ENCODE assay signal across 12 cellular contexts in the genomic region with DNA sequence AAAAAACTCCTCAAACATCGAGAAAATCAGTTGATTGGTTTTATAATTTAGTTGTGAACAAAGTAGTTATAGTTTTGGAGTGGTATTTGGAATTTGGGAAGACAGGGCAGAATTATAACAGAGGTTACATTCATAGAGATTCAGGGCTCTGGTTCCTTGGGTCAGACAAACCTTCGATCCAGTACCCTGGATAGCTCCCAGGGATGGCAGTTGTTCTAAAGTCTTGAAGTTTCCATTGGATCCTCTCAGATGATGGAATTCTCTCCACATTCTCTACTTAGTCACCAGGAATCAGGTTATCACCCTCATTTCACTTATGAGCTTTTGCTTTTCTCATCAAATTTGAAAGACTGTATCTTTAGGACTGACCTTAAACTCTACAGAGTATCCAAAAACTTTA.
DNase-seq lines count a peak whose midpoint lies in the region; ATAC-seq, FAIRE-seq and TF ChIP-seq lines count a peak whose summit lies in the region.
"Had no signal": no experiment of that assay in that cellular context is flagged by ENCODE, and none has a peak within 500 bp of the region (broad histone marks: within the 10 kb centered on the region; RNA-seq: fewer than 3 reads in every experiment).

No MANE protein-coding gene starts in this region.

- H2AFZ ChIP-seq in astrocyte (ENCODE audit: low read depth, low read length) = no peak overlapping the region
- no peak overlapping the region for H2AFZ ChIP-seq in MM.1S (ENCODE audit: low read length)

- ATAC-seq in GM21717 (IDR thresholded peaks at IDR 0.05; ENCODE audit: unreplicated experiment) (no peak), HG02678 (IDR thresholded peaks at IDR 0.05; ENCODE audit: unreplicated experiment) (no peak)
- ATAC-seq: K562, Panc1 had no signal

- H3K4me1 ChIP-seq in astrocyte (ENCODE audit: insufficient read depth, low read length) (no peaks in the 10 kb centered on the region), MM.1S (ENCODE audit: low read length) (no peaks in the 10 kb centered on the region)

- H3K79me2 ChIP-seq in astrocyte (ENCODE audit: insufficient read depth, low read length) = no peaks in the 10 kb centered on the region
- no peaks in the 10 kb centered on the region for H3K79me2 ChIP-seq in MM.1S (ENCODE audit: low read length)

- H3K27ac ChIP-seq in astrocyte (ENCODE audit: low read depth, low read length) = no peak overlapping the region
- no peak overlapping the region for H3K27ac ChIP-seq in MM.1S (ENCODE audit: low read length)
- H3K27ac ChIP-seq: thoracic aorta had no signal

- no peak overlapping the region for H3K27ac Mint-ChIP-seq in astrocyte (ENCODE audit: unreplicated experiment)

- no peak overlapping the region for H3K9ac ChIP-seq in astrocyte (ENCODE audit: low read length)
- no peak overlapping the region for H3K9ac ChIP-seq in MM.1S (ENCODE audit: low read length)

- H4K20me1 ChIP-seq in astrocyte (ENCODE audit: insufficient read depth, low read length) (no peaks in the 10 kb centered on the region), MM.1S (ENCODE audit: insufficient read depth, low read length) (no peaks in the 10 kb centered on the region)

- H3K4me3 Mint-ChIP-seq in astrocyte (ENCODE audit: unreplicated experiment) = no peak overlapping the region

- TF ChIP-seq CTCF in astrocyte (IDR thresholded peaks at IDR 0.05; ENCODE audit: insufficient read depth, low read depth, low read length) (no peak), MM.1S (IDR thresholded peaks at IDR 0.05; ENCODE audit: low read length) (no peak)

- H3K36me3 Mint-ChIP-seq in astrocyte (ENCODE audit: low read depth, unreplicated experiment) = no peaks in the 10 kb centered on the region

- no peaks in the 10 kb centered on the region for H3K9me2 ChIP-seq in MM.1S (replicated peaks; ENCODE audit: insufficient read depth, low read length)

- H3K27me3 Mint-ChIP-seq in astrocyte (ENCODE audit: low read depth, unreplicated experiment) = no peaks in the 10 kb centered on the region

- no peaks in the 10 kb centered on the region for H3F3A ChIP-seq in MM.1S (ENCODE audit: insufficient read depth, low read length)

- H3K4me2 ChIP-seq in astrocyte (ENCODE audit: low read length) (no peak overlapping the region), MM.1S (ENCODE audit: low read depth, low read length) (no peak overlapping the region)

- H3K27me3 ChIP-seq in astrocyte (ENCODE audit: insufficient read depth, low read length) (no peaks in the 10 kb centered on the region), MM.1S (replicated peaks; ENCODE audit: insufficient read depth, low read length) (no peaks in the 10 kb centered on the region)

- H3K4me3 ChIP-seq in astrocyte (ENCODE audit: insufficient read depth, low read depth, low read length) (no peak overlapping the region), skeletal muscle cell (ENCODE audit: low read depth, low read length) (no peak overlapping the region), MM.1S (ENCODE audit: low read length) (no peak overlapping the region)
- H3K4me3 ChIP-seq: K562, thoracic aorta had no signal

- no peaks in the 10 kb centered on the region for H3K4me1 Mint-ChIP-seq in astrocyte (ENCODE audit: low read depth, unreplicated experiment)

- H3K9me3 ChIP-seq in astrocyte (ENCODE audit: insufficient read depth, low read depth, low read length) = no peaks in the 10 kb centered on the region
- no peaks in the 10 kb centered on the region for H3K9me3 ChIP-seq in MM.1S (replicated peaks; ENCODE audit: insufficient read depth, low read length)
- H3K9me3 ChIP-seq: thoracic aorta had no signal

- H3K9me3 Mint-ChIP-seq in astrocyte (ENCODE audit: unreplicated experiment) = no peaks in the 10 kb centered on the region

- peak; percentile 28 for DNase-seq in HT1080 (ENCODE audit: low read depth)
- DNase-seq in astrocyte (ENCODE audit: low read depth) = peak; percentile 16
- DNase-seq in glomerular endothelial cell (ENCODE audit: extremely low read depth, low read depth, low spot score) = peak; percentile 23
- peak; percentile 13 for DNase-seq in skeletal muscle cell (ENCODE audit: low read depth)
- no peak for DNase-seq in MM.1S
- DNase-seq: effector CD8-positive, alpha-beta T cell; T-helper 9 cell had no signal

- no peak for FAIRE-seq in astrocyte (lab: Jason Lieb, UNC)
- FAIRE-seq: K562 had no signal

- no peaks in the 10 kb centered on the region for H3K36me3 ChIP-seq in astrocyte (ENCODE audit: insufficient read depth, low read length)
- H3K36me3 ChIP-seq in MM.1S (replicated peaks; ENCODE audit: insufficient read depth, low read length) = no peaks in the 10 kb centered on the region
- H3K36me3 ChIP-seq: thoracic aorta had no signal
